In genomic region chr16:1993731-1994131, GRCh38 we compare ENCODE assay signal across 9 cellular contexts. TPM values are rescaled to one million over a fixed set of nuclear protein-coding genes. Genes with fewer than 3 reads are reported as not detected.
DNase-seq lines count a peak whose midpoint lies in the region; ATAC-seq and TF ChIP-seq lines count a peak whose summit lies in the region.
"Had no signal": no experiment of that assay in that cellular context is flagged by ENCODE, and none has a peak within 500 bp of the region (broad histone marks: within the 10 kb centered on the region; RNA-seq: fewer than 3 reads in every experiment).

No MANE protein-coding gene starts in this region.

- TF ChIP-seq POLR2A in HCT116 (IDR thresholded peaks at IDR 0.05; ENCODE audit: borderline replicate concordance, extremely low read depth, insufficient read depth, insufficient read length), result no peak

- H3K9ac ChIP-seq in HCT116 (ENCODE audit: low read length), result no peak overlapping the region

- CTCF ChIA-PET in CD8-positive, alpha-beta memory T cell (lab: Charles Lee), result interaction anchor here (0.6 to 3.5 kb wide), 2 partner anchors 10 to 29 kb away, joined by 3 to 17 read pairs; no protein-coding TSS in a partner anchor
- CTCF ChIA-PET in HCT116 (lab: Charles Lee) (no interaction called here), WTC11 (lab: Charles Lee) (interaction anchor here (1.0 to 6.4 kb wide), 4 partner anchors 9 to 65 kb away, joined by 3 to 59 read pairs (median 4); partner anchors contain the start of genes GFER and NPW), HEK293T (lab: Yijun Ruan, JAX) (interaction anchor here (0.6 to 3.6 kb wide), 4 partner anchors 10 to 128 kb away, joined by 3 to 13 read pairs (median 5); no protein-coding TSS in a partner anchor)

- H3K27ac ChIP-seq in CD8-positive, alpha-beta memory T cell (ENCODE audit: low read depth, low read length), result no peak overlapping the region
- 0 out of 2 replicates have a peak overlapping the region, but pooled peaks have one; percentile 2 for H3K27ac ChIP-seq in HCT116 (ENCODE audit: low read depth, low read length)
- no peak overlapping the region for H3K27ac ChIP-seq in lower lobe of right lung

- peaks cover 0 to 14% (median 1%) of the 10 kb centered on the region in 3 donors for H3K36me3 Mint-ChIP-seq in CD8-positive, alpha-beta memory T cell
- peaks cover 11% of the 10 kb centered on the region for H3K36me3 Mint-ChIP-seq in WTC11

- no TSS peak for BruUV-seq in HCT116 (replicated peaks; lab: Mats Ljungman, UMichigan)

- no peak for ATAC-seq in HCT116
- no peak for ATAC-seq in WTC11
- ATAC-seq in lower lobe of right lung, result no peak
- ATAC-seq in HG02642 (IDR thresholded peaks at IDR 0.05; ENCODE audit: poor library complexity, unreplicated experiment), result no peak
- no peak for ATAC-seq in GM21619 (IDR thresholded peaks at IDR 0.05; ENCODE audit: unreplicated experiment)

- no peak overlapping the region for H3K4me2 ChIP-seq in HCT116 (ENCODE audit: low read length)

- RAD21 ChIA-PET in HCT116 (lab: Charles Lee; ENCODE audit: low non-redundant PET in 1 of 2, low total read pairs in 2 of 2, uncharacterized antibody in 2 of 2, unreplicated experiment in 2 of 2), result no interaction called here

- H3K36me3 ChIP-seq in CD8-positive, alpha-beta memory T cell (ENCODE audit: insufficient read depth, low read length), result no peaks in the 10 kb centered on the region
- H3K36me3 ChIP-seq in HCT116 (ENCODE audit: control insufficient read depth in 1 of 2, insufficient read depth in 2 of 2, low read length in 2 of 2) (peaks cover 2 to 15% of the 10 kb centered on the region in 2 experiments; a peak in 3 of 4 replicates), lower lobe of right lung (peaks cover 24% of the 10 kb centered on the region)

- TF ChIP-seq CTCF in HCT116 (IDR thresholded peaks at IDR 0.05 in 2 of 3, conservative IDR thresholded peaks at IDR 0.05 in 1 of 3; ENCODE audit: borderline replicate concordance in 1 of 3, insufficient read depth in 1 of 3, low read depth in 2 of 3, low read length in 2 of 3) (no peak), WTC11 (IDR thresholded peaks at IDR 0.05) (no peak), lower lobe of right lung (IDR thresholded peaks at IDR 0.05) (no peak)

- H4K20me1 ChIP-seq in HCT116 (ENCODE audit: insufficient read depth), result no peaks in the 10 kb centered on the region

- H3K9me3 ChIP-seq in CD8-positive, alpha-beta memory T cell (ENCODE audit: low read length), result no peaks in the 10 kb centered on the region
- H3K9me3 ChIP-seq in HCT116 (ENCODE audit: control insufficient read depth in 1 of 2, insufficient read depth in 1 of 2, low read depth in 1 of 2, low read length in 2 of 2) (no peaks in the 10 kb centered on the region), lower lobe of right lung (no peaks in the 10 kb centered on the region)

- no peaks in the 10 kb centered on the region for H3K9me2 ChIP-seq in HCT116 (ENCODE audit: insufficient read depth)

- peaks cover 16% of the 10 kb centered on the region for H3K4me1 ChIP-seq in CD8-positive, alpha-beta memory T cell (ENCODE audit: insufficient read depth, low read length)
- H3K4me1 ChIP-seq in HCT116 (ENCODE audit: control insufficient read depth in 1 of 2, insufficient read depth in 2 of 2, low read length in 2 of 2) (peaks cover 11 to 34% of the 10 kb centered on the region in 2 experiments; a peak in 3 of 4 replicates), lower lobe of right lung (peaks cover 33% of the 10 kb centered on the region)

- H3K9me3 Mint-ChIP-seq in CD8-positive, alpha-beta memory T cell, result no peaks in the 10 kb centered on the region
- H3K9me3 Mint-ChIP-seq in WTC11, result no peaks in the 10 kb centered on the region

- TF ChIP-seq RAD21 in HCT116 (IDR thresholded peaks at IDR 0.05; ENCODE audit: low read depth), result no peak

- H3K4me1 Mint-ChIP-seq in CD8-positive, alpha-beta memory T cell, result peaks cover 12 to 35% (median 21%) of the 10 kb centered on the region in 3 donors
- H3K4me1 Mint-ChIP-seq in WTC11, result peaks cover 14% of the 10 kb centered on the region

- DNase-seq in CD8-positive, alpha-beta memory T cell, result no peak
- DNase-seq in HCT116 (ENCODE audit: low read depth, low spot score), result no peak
- no peak for DNase-seq in WTC11 (ENCODE audit: low spot score)
- peak; percentile 46 for DNase-seq in lower lobe of right lung
- no peak for DNase-seq in stimulated activated naive CD4-positive, alpha-beta T cell treated with Interleukin-2 at 50 U/mL for 16 hours (lab: John Stamatoyannopoulos, UW)
- no peak for DNase-seq in HEK293T (ENCODE audit: extremely low spot score)
- DNase-seq: NCI-H774 had no signal

- POLR2A ChIA-PET in CD8-positive, alpha-beta memory T cell (lab: Charles Lee), result interaction anchor here (0.9 to 1.1 kb wide), 2 partner anchors 10 to 15 kb away, joined by 3 read pairs; no protein-coding TSS in a partner anchor
- POLR2A ChIA-PET in HCT116 (lab: Charles Lee) (interaction anchor here (1.4 kb wide), 1 partner anchor 162 kb away, joined by 5 read pairs; the partner anchor contains the start of gene TRAF7), WTC11 (lab: Charles Lee) (interaction anchor here (1.3 kb wide), 1 partner anchor 97 kb away, joined by 4 read pairs; no protein-coding TSS in a partner anchor), HEK293T (lab: Yijun Ruan, JAX) (interaction anchor here (1.0 kb wide), 2 partner anchors 8 to 10 kb away, joined by 3 read pairs; no protein-coding TSS in a partner anchor)

- peaks cover 5 to 7% of the 10 kb centered on the region in 2 donors for H3K27me3 Mint-ChIP-seq in CD8-positive, alpha-beta memory T cell
- H3K27me3 Mint-ChIP-seq in WTC11 (ENCODE audit: low read depth), result peaks cover 20% of the 10 kb centered on the region

- no peaks in the 10 kb centered on the region for H3K79me2 ChIP-seq in HCT116 (ENCODE audit: insufficient read depth, low read length)

- H3K4me3 ChIP-seq in CD8-positive, alpha-beta memory T cell (ENCODE audit: low read length), result no peak overlapping the region
- H3K4me3 ChIP-seq in HCT116 (replicated peaks in 1 of 2; ENCODE audit: low read depth in 1 of 2, low read length in 2 of 2) (no peak overlapping the region), lower lobe of right lung (no peak overlapping the region)

- H3K4me3 Mint-ChIP-seq in CD8-positive, alpha-beta memory T cell, result peak overlapping the region in 3 of 7 donors; percentile 19 to 66 (median 37)
- peak overlapping the region; percentile 55 for H3K4me3 Mint-ChIP-seq in WTC11

- peaks cover 14% of the 10 kb centered on the region for H3K27me3 ChIP-seq in CD8-positive, alpha-beta memory T cell (ENCODE audit: insufficient read depth, low read length, poor library complexity, severe bottlenecking)
- no peaks in the 10 kb centered on the region for H3K27me3 ChIP-seq in HCT116 (ENCODE audit: insufficient read depth, low read length)
- H3K27me3 ChIP-seq in lower lobe of right lung (ENCODE audit: low read depth), result peaks cover 23% of the 10 kb centered on the region

- peak overlapping the region in 7 of 8 donors; percentile 59 to 90 (median 82) for H3K27ac Mint-ChIP-seq in CD8-positive, alpha-beta memory T cell
- no peak overlapping the region for H3K27ac Mint-ChIP-seq in WTC11

- intact Hi-C loops in HCT116 (cut with micrococcal nuclease), result no loop called here
- intact Hi-C loops in lower lobe of right lung (cut with DNase I), result no loop called here

- no peak overlapping the region for H2AFZ ChIP-seq in HCT116 (ENCODE audit: low read depth, low read length, poor library complexity, severe bottlenecking)

TF ChIP-seq in HCT116, 20 proteins besides CTCF, POLR2A, EP300 and RAD21:
- no peak for TF ChIP-seq JUND (IDR thresholded peaks at IDR 0.05)
- TF ChIP-seq SRF (IDR thresholded peaks at IDR 0.05; ENCODE audit: low read depth), result no peak

TF ChIP-seq in WTC11, 78 proteins besides CTCF, POLR2A, EP300 and RAD21:
- TF ChIP-seq JUN (CRISPR knock-in tag; IDR thresholded peaks at IDR 0.05) (no peak), GABPB1 (CRISPR knock-in tag; IDR thresholded peaks at IDR 0.05) (peak; percentile 91), RELA (CRISPR knock-in tag; IDR thresholded peaks at IDR 0.05; ENCODE audit: borderline replicate concordance) (no peak), CBFB (CRISPR knock-in tag; IDR thresholded peaks at IDR 0.05; ENCODE audit: low read depth) (no peak)

TF ChIP-seq in HEK293T, 16 proteins besides CTCF, POLR2A, EP300 and RAD21 (continues in another document):
- TF ChIP-seq CTBP1 (IDR thresholded peaks at IDR 0.05; ENCODE audit: borderline replicate concordance), result no peak
- TF ChIP-seq BHLHE40 (IDR thresholded peaks at IDR 0.05; ENCODE audit: borderline replicate concordance), result no peak
- TF ChIP-seq SUZ12 (IDR thresholded peaks at IDR 0.05), result no peak
- no peak for TF ChIP-seq ELF4 (IDR thresholded peaks at IDR 0.05)

RNA-seq across cellular contexts. Expression of gene SYNGR3, which starts 4.0 kb away (rescaled TPM):
- 1 to 10 TPM; 3.4 to 3.6 TPM for total RNA-seq in CD8-positive, alpha-beta memory T cell
- polyA plus RNA-seq in CD8-positive, alpha-beta memory T cell, result 2.1 TPM
- total RNA-seq in HCT116 (2021; ENCODE audit: unreplicated experiment), result 11.5 TPM
- 9.1 and 9.9 TPM in 2 replicates for polyA plus RNA-seq in HCT116 (2012)
- 41.5 to 53.5 TPM (median 51.2 TPM) in 3 replicates for total RNA-seq in WTC11 (2021)
- total RNA-seq in lower lobe of right lung, result 0.24 TPM

RNA-seq across cellular contexts. Expression of gene GFER, which starts 9.7 kb away (rescaled TPM):
- 10 to 100 TPM; 41.7 to 50.1 TPM for total RNA-seq in CD8-positive, alpha-beta memory T cell
- polyA plus RNA-seq in CD8-positive, alpha-beta memory T cell, result 38.4 TPM
- total RNA-seq in HCT116 (2021; ENCODE audit: unreplicated experiment) (47.3 TPM), WTC11 (2021) (56.0 to 58.5 TPM (median 57.0 TPM) in 3 replicates), lower lobe of right lung (24.7 TPM)
- 54.3 and 65.9 TPM in 2 replicates for polyA plus RNA-seq in HCT116 (2012)

RNA-seq across cellular contexts. Expression of gene NOXO1, which starts 12.5 kb away (rescaled TPM):
- total RNA-seq in CD8-positive, alpha-beta memory T cell, result under 1 TPM; 0.47 to 0.48 TPM
- not detected for polyA plus RNA-seq in CD8-positive, alpha-beta memory T cell
- 10.0 TPM for total RNA-seq in HCT116 (2021; ENCODE audit: unreplicated experiment)
- polyA plus RNA-seq in HCT116 (2012), result 4.4 and 5.3 TPM in 2 replicates
- total RNA-seq in WTC11 (2021), result 5.7 to 7.7 TPM (median 6.9 TPM) in 3 replicates
- total RNA-seq in lower lobe of right lung, result 1.7 TPM

RNA-seq across cellular contexts. Expression of gene ZNF598, which starts 15.9 kb away (rescaled TPM):
- 10 to 100 TPM; 91.8 to 96.6 TPM for total RNA-seq in CD8-positive, alpha-beta memory T cell
- polyA plus RNA-seq in CD8-positive, alpha-beta memory T cell, result 11.3 TPM
- 57.4 TPM for total RNA-seq in HCT116 (2021; ENCODE audit: unreplicated experiment)
- polyA plus RNA-seq in HCT116 (2012), result 32.0 and 33.0 TPM in 2 replicates
- 53.9 to 66.4 TPM (median 55.5 TPM) in 3 replicates for total RNA-seq in WTC11 (2021)
- total RNA-seq in lower lobe of right lung, result 27.2 TPM

RNA-seq across cellular contexts. Expression of gene TBL3, which starts 21.9 kb away (rescaled TPM):
- total RNA-seq in CD8-positive, alpha-beta memory T cell, result 10 to 100 TPM; 74.6 to 78.0 TPM
- 62.9 TPM for polyA plus RNA-seq in CD8-positive, alpha-beta memory T cell
- total RNA-seq in HCT116 (2021; ENCODE audit: unreplicated experiment), result 68.9 TPM
- 60.9 and 68.3 TPM in 2 replicates for polyA plus RNA-seq in HCT116 (2012)
- total RNA-seq in WTC11 (2021), result 67.6 to 73.4 TPM (median 71.3 TPM) in 3 replicates
- total RNA-seq in lower lobe of right lung, result 25.6 TPM
